Comparison of ENCODE assay signal across 7 cellular contexts in genomic region chr2:105919826-105920225, GRCh38.
DNase-seq lines count a peak whose midpoint lies in the region; ATAC-seq and TF ChIP-seq lines count a peak whose summit lies in the region.

No MANE protein-coding gene starts in this region.

- peaks cover 35% of the 10 kb centered on the region for H3K4me1 Mint-ChIP-seq in central memory CD8-positive, alpha-beta T cell
- peaks cover 6 to 10% of the 10 kb centered on the region in 2 donors for H3K4me1 Mint-ChIP-seq in natural killer cell

- no peak overlapping the region for H3K4me3 ChIP-seq in H7 (ENCODE audit: insufficient read depth, low read depth, low read length)

- peaks cover 5% of the 10 kb centered on the region for H3K36me3 Mint-ChIP-seq in central memory CD8-positive, alpha-beta T cell (ENCODE audit: insufficient read depth)
- H3K36me3 Mint-ChIP-seq in natural killer cell = peaks cover 6% of the 10 kb centered on the region

- no peaks in the 10 kb centered on the region for H3K27me3 Mint-ChIP-seq in central memory CD8-positive, alpha-beta T cell
- peaks cover 0 to 2% of the 10 kb centered on the region in 2 donors for H3K27me3 Mint-ChIP-seq in natural killer cell (ENCODE audit: low read depth in 2 of 2)

- no peaks in the 10 kb centered on the region for H3K27me3 ChIP-seq in H7 (ENCODE audit: control insufficient read depth, insufficient read depth, low read length)

- no peak overlapping the region for H3K27ac Mint-ChIP-seq in central memory CD8-positive, alpha-beta T cell (ENCODE audit: low read depth)
- H3K27ac Mint-ChIP-seq in natural killer cell = no peak overlapping the region

- peak; percentile 78 for DNase-seq in H7
- peak; percentile 15 for DNase-seq in T1000 (lab: John Stamatoyannopoulos, UW)
- DNase-seq in central memory CD8-positive, alpha-beta T cell (ENCODE audit: low spot score in 2 of 2) = peak; percentile 29 to 37
- no peak for DNase-seq in natural killer cell

- H3K36me3 ChIP-seq in H7 (replicated peaks; ENCODE audit: control insufficient read depth, insufficient read depth, low read length) = no peaks in the 10 kb centered on the region

- no peak for ATAC-seq in central memory CD8-positive, alpha-beta T cell (replicated peaks; ENCODE audit: extremely low read depth, poor library complexity, severe bottlenecking)
- peak in 1 of 3 donors; percentile 57 for ATAC-seq in natural killer cell
- ATAC-seq in HG02884 (IDR thresholded peaks at IDR 0.05; ENCODE audit: unreplicated experiment) = no peak
- no peak for ATAC-seq in HG02852 (IDR thresholded peaks at IDR 0.05; ENCODE audit: unreplicated experiment)
- ATAC-seq in HG02763 (IDR thresholded peaks at IDR 0.05; ENCODE audit: unreplicated experiment) = no peak

- H3K4me3 Mint-ChIP-seq in central memory CD8-positive, alpha-beta T cell = no peak overlapping the region
- no peak overlapping the region for H3K4me3 Mint-ChIP-seq in natural killer cell

- TF ChIP-seq CTCF in natural killer cell (IDR thresholded peaks at IDR 0.05) = peak; percentile 62

- H3K9me3 Mint-ChIP-seq in central memory CD8-positive, alpha-beta T cell = no peaks in the 10 kb centered on the region
- H3K9me3 Mint-ChIP-seq in natural killer cell = peaks cover 0 to 5% of the 10 kb centered on the region in 2 donors

- intact Hi-C loops in natural killer cell (cut with micrococcal nuclease) = no loop called here
